ENCODE assay signal across 13 cellular contexts in the genomic region with DNA sequence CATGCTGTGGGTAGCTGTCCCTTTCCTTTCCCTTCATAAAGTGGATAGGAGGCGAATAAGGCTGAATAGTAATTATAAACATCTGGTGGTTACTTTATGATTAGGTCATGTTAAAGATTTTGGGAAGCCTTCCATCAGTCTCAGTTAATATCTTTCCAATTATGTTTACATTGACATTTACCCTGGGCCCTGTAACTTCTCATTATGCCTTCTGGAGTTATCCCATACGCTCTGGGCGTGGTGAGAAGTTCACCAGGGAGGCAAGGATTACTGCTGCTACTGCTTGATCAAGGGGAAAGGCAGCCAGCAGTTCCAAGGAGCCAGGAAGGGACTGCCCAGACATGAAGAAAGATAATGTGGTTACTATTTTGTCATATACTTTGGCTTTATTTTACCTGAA.
DNase-seq lines count a peak whose midpoint lies in the region; ATAC-seq and TF ChIP-seq lines count a peak whose summit lies in the region.
"Had no signal": no experiment of that assay in that cellular context is flagged by ENCODE, and none has a peak within 500 bp of the region (broad histone marks: within the 10 kb centered on the region; RNA-seq: fewer than 3 reads in every experiment).

No MANE protein-coding gene starts in this region.

- H4K20me1 ChIP-seq in GM23248 (ENCODE audit: insufficient read depth) = no peaks in the 10 kb centered on the region

- ATAC-seq in SK-N-SH treated with all-trans-retinoic acid at 6 μM for 48 hours = peak; percentile 89
- ATAC-seq in stimulated activated memory B cell treated with anti-CD40 and anti-IgM and Interleukin-4, amounts not matched to agents 10 μg/mL and 1 μg/mL and 100 μg/mL, for 72 hours = no peak
- ATAC-seq: GM23338 had no signal

- no peaks in the 10 kb centered on the region for H3K79me2 ChIP-seq in GM23248 (ENCODE audit: insufficient read depth)

- 76 to 83% methylated on average over 3 of the region's 3 CpGs for WGBS in GM23248 (ENCODE audit: low coverage in 1 of 2, low lambda C conversion rate in 2 of 2, missing lambda C conversion rate in 2 of 2), 2 experiments

- H3K9me3 Mint-ChIP-seq in stimulated activated memory B cell treated with anti-CD40 and anti-IgM and Interleukin-4, amounts not matched to agents 10 μg/mL and 1 μg/mL and 100 μg/mL, for 72 hours = peaks cover 8% of the 10 kb centered on the region
- H3K9me3 Mint-ChIP-seq: CD4-positive, alpha-beta T cell had no signal

- H3K9me2 ChIP-seq in GM23248 (ENCODE audit: insufficient read depth) = no peaks in the 10 kb centered on the region

- no peak overlapping the region for H3K4me3 Mint-ChIP-seq in stimulated activated memory B cell treated with anti-CD40 and anti-IgM and Interleukin-4, amounts not matched to agents 10 μg/mL and 1 μg/mL and 100 μg/mL, for 72 hours
- H3K4me3 Mint-ChIP-seq: B cell; CD4-positive, alpha-beta T cell; GM23338 had no signal

- H3K4me1 Mint-ChIP-seq in stimulated activated memory B cell treated with anti-CD40 and anti-IgM and Interleukin-4, amounts not matched to agents 10 μg/mL and 1 μg/mL and 100 μg/mL, for 72 hours = peaks cover 41% of the 10 kb centered on the region
- H3K4me1 Mint-ChIP-seq: GM23338 had no signal

- no peaks in the 10 kb centered on the region for H3K27me3 ChIP-seq in GM23248 (replicated peaks; ENCODE audit: insufficient read depth)

- H3K9me3 ChIP-seq in GM23248 (ENCODE audit: low read depth) = no peaks in the 10 kb centered on the region

- H3K27ac Mint-ChIP-seq in stimulated activated memory B cell treated with anti-CD40 and anti-IgM and Interleukin-4, amounts not matched to agents 10 μg/mL and 1 μg/mL and 100 μg/mL, for 72 hours = peak overlapping the region; percentile 30
- H3K27ac Mint-ChIP-seq: B cell; CD4-positive, alpha-beta T cell; GM23338 had no signal

- H3K36me3 ChIP-seq in GM23248 (ENCODE audit: low read depth) = no peaks in the 10 kb centered on the region

- H3F3A ChIP-seq in GM23248 (ENCODE audit: insufficient read depth) = no peaks in the 10 kb centered on the region

- H3K4me1 ChIP-seq in GM23248 (ENCODE audit: insufficient read depth) = peaks cover 8% of the 10 kb centered on the region

- H3K36me3 Mint-ChIP-seq in stimulated activated memory B cell treated with anti-CD40 and anti-IgM and Interleukin-4, amounts not matched to agents 10 μg/mL and 1 μg/mL and 100 μg/mL, for 72 hours = peaks cover 53% of the 10 kb centered on the region

- H2AFZ ChIP-seq in GM23248 = no peak overlapping the region
- H2AFZ ChIP-seq: GM23338 had no signal

- in situ Hi-C loops in GM23248 (cut with MboI) = no loop called here

- H3K4me3 ChIP-seq in GM23248 = no peak overlapping the region
- H3K4me3 ChIP-seq: GM23338 had no signal

- no peak overlapping the region for H3K27ac ChIP-seq in GM23248

- DNase-seq in GM23248 (peak; percentile 9), fibroblast of gingiva (ENCODE audit: low read depth) (peak; percentile 50), DMS114 treated with DMSO at 0.1 percent for 48 hours (lab: John Stamatoyannopoulos, UW; ENCODE audit: unreplicated experiment) (no peak), hippocampal formation (lab: John Stamatoyannopoulos, UW) (no peak), SIG-M5 (lab: John Stamatoyannopoulos, UW) (no peak)
- DNase-seq: ACHN; C1 segment of cervical spinal cord; CD4-positive, alpha-beta T cell; H7 had no signal

- H3K27me3 Mint-ChIP-seq in stimulated activated memory B cell treated with anti-CD40 and anti-IgM and Interleukin-4, amounts not matched to agents 10 μg/mL and 1 μg/mL and 100 μg/mL, for 72 hours = no peaks in the 10 kb centered on the region
- H3K27me3 Mint-ChIP-seq: B cell; CD4-positive, alpha-beta T cell had no signal

- H3K4me2 ChIP-seq in GM23248 (ENCODE audit: unreplicated experiment) = no peak overlapping the region
- H3K4me2 ChIP-seq: GM23338 had no signal

- no peak overlapping the region for H3K9ac ChIP-seq in GM23248

TF ChIP-seq in SK-N-SH treated with all-trans-retinoic acid at 6 μM for 48 hours, 23 proteins besides CTCF, POLR2A, EP300 and RAD21:
- TF ChIP-seq, protein P1, sequence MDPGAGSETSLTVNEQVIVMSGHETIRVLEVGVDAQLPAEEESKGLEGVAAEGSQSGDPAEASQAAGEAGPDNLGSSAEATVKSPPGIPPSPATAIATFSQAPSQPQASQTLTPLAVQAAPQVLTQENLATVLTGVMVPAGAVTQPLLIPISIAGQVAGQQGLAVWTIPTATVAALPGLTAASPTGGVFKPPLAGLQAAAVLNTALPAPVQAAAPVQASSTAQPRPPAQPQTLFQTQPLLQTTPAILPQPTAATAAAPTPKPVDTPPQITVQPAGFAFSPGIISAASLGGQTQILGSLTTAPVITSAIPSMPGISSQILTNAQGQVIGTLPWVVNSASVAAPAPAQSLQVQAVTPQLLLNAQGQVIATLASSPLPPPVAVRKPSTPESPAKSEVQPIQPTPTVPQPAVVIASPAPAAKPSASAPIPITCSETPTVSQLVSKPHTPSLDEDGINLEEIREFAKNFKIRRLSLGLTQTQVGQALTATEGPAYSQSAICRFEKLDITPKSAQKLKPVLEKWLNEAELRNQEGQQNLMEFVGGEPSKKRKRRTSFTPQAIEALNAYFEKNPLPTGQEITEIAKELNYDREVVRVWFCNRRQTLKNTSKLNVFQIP (CRISPR knock-in tag; IDR thresholded peaks at IDR 0.05; ENCODE audit: borderline replicate concordance, low read depth) = no peak
- TF ChIP-seq ESRRG (CRISPR knock-in tag; IDR thresholded peaks at IDR 0.05) (no peak), BACH2 (CRISPR knock-in tag; IDR thresholded peaks at IDR 0.05; ENCODE audit: borderline replicate concordance) (no peak), GLIS3 (CRISPR knock-in tag; IDR thresholded peaks at IDR 0.05) (no peak), OSR1 (CRISPR knock-in tag; IDR thresholded peaks at IDR 0.05) (no peak), ZC3H10 (CRISPR knock-in tag; IDR thresholded peaks at IDR 0.05) (no peak), ISL1 (CRISPR knock-in tag; IDR thresholded peaks at IDR 0.05) (no peak), ZNF565 (CRISPR knock-in tag; conservative IDR thresholded peaks at IDR 0.05; ENCODE audit: low read depth) (no peak), RARB (CRISPR knock-in tag; IDR thresholded peaks at IDR 0.05) (no peak), ZFP3 (CRISPR knock-in tag; IDR thresholded peaks at IDR 0.05) (no peak), ZNF8 (CRISPR knock-in tag; IDR thresholded peaks at IDR 0.05) (no peak), SNAI2 (CRISPR knock-in tag; IDR thresholded peaks at IDR 0.05) (no peak)
- TF ChIP-seq, protein P2, sequence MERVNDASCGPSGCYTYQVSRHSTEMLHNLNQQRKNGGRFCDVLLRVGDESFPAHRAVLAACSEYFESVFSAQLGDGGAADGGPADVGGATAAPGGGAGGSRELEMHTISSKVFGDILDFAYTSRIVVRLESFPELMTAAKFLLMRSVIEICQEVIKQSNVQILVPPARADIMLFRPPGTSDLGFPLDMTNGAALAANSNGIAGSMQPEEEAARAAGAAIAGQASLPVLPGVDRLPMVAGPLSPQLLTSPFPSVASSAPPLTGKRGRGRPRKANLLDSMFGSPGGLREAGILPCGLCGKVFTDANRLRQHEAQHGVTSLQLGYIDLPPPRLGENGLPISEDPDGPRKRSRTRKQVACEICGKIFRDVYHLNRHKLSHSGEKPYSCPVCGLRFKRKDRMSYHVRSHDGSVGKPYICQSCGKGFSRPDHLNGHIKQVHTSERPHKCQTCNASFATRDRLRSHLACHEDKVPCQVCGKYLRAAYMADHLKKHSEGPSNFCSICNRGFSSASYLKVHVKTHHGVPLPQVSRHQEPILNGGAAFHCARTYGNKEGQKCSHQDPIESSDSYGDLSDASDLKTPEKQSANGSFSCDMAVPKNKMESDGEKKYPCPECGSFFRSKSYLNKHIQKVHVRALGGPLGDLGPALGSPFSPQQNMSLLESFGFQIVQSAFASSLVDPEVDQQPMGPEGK (CRISPR knock-in tag; IDR thresholded peaks at IDR 0.05; ENCODE audit: borderline replicate concordance) = no peak; the same call in 1 of the 2 replicates
- TF ChIP-seq, protein P3, sequence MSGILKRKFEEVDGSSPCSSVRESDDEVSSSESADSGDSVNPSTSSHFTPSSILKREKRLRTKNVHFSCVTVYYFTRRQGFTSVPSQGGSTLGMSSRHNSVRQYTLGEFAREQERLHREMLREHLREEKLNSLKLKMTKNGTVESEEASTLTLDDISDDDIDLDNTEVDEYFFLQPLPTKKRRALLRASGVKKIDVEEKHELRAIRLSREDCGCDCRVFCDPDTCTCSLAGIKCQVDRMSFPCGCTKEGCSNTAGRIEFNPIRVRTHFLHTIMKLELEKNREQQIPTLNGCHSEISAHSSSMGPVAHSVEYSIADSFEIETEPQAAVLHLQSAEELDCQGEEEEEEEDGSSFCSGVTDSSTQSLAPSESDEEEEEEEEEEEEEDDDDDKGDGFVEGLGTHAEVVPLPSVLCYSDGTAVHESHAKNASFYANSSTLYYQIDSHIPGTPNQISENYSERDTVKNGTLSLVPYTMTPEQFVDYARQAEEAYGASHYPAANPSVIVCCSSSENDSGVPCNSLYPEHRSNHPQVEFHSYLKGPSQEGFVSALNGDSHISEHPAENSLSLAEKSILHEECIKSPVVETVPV (CRISPR knock-in tag; IDR thresholded peaks at IDR 0.05) = no peak
TF ChIP-seq in SK-N-SH treated with all-trans-retinoic acid at 6 μM for 48 hours: peak in this region for 0.

Comparison
In these comparisons a context has a peak if more than half of its experiments do, and no peak if none do; other contexts are left out.
1. DNase-seq: peak in GM23248 (single experiment) and fibroblast of gingiva (single experiment); none in DMS114 treated with DMSO at 0.1 percent for 48 hours (single experiment), hippocampal formation (0 of 2) and SIG-M5 (single experiment).